16 cellular contexts compared by ENCODE assay signal in the genomic region with DNA sequence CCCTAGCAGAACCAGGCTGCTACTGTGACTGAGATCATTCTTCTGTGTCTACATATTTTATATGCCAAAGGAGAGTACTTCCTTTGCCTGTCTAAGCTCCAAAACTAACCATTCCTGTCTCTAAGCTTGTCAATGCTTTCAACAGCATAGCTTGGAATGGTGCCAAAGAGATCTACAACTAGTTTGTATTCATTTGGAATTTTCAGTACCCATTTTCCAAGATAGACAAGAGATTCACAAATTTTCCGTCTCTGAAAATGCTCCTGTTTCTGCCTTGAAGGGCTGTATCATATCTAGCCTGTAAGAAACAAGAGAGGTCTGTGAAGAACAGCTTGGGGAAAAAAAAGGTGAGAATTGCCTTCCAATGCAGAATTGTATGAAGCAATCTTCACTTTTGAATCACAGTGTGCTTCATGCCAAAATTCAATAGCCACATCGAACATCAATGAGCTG.
DNase-seq lines count a peak whose midpoint lies in the region; ATAC-seq and TF ChIP-seq lines count a peak whose summit lies in the region.
"Had no signal": no experiment of that assay in that cellular context is flagged by ENCODE, and none has a peak within 500 bp of the region (broad histone marks: within the 10 kb centered on the region; RNA-seq: fewer than 3 reads in every experiment).

No MANE protein-coding gene starts in this region.

- H4K20me1 ChIP-seq in mammary epithelial cell (ENCODE audit: insufficient read depth, low read length), result no peaks in the 10 kb centered on the region

- TF ChIP-seq CTCF in mammary epithelial cell (conservative IDR thresholded peaks at IDR 0.05 in 1 of 2, IDR thresholded peaks at IDR 0.05 in 1 of 2; ENCODE audit: extremely low read depth in 1 of 2, insufficient read depth in 1 of 2, low read depth in 1 of 2, low read length in 2 of 2) (no peak), dorsolateral prefrontal cortex (IDR thresholded peaks at IDR 0.05 in 54 of 56, conservative IDR thresholded peaks at IDR 0.05 in 2 of 56; ENCODE audit: low read depth in 1 of 56, partially characterized antibody in 56 of 56) (no peak)

- WGBS in mammary epithelial cell (ENCODE audit: low coverage, missing lambda C conversion rate), result 0% methylated on average over 2 of the region's 2 CpGs

- peak overlapping the region; percentile 53 for H3K9ac ChIP-seq in mammary epithelial cell (ENCODE audit: insufficient read depth, low read length)

- no peaks in the 10 kb centered on the region for H3K27me3 ChIP-seq in ACC112 (ENCODE audit: insufficient read depth, low read length)
- H3K27me3 ChIP-seq in mammary epithelial cell (ENCODE audit: insufficient read depth, low read length), result no peaks in the 10 kb centered on the region
- H3K27me3 ChIP-seq in MG63, result no peaks in the 10 kb centered on the region
- no peaks in the 10 kb centered on the region for H3K27me3 ChIP-seq in dorsolateral prefrontal cortex

- TF ChIP-seq RAD21 in Ishikawa (IDR thresholded peaks at IDR 0.05; ENCODE audit: low read depth), result no peak

- BruUV-seq in mammary epithelial cell (replicated peaks; lab: Mats Ljungman, UMichigan), result no TSS peak

- ATAC-seq in HG03045 (IDR thresholded peaks at IDR 0.05; ENCODE audit: unreplicated experiment), result no peak
- ATAC-seq: activated CD4-positive, alpha-beta T cell treated with anti-CD3 and anti-CD28 coated beads for 36 hours; T-helper 17 cell had no signal

- H3K4me1 ChIP-seq in ACC112 (ENCODE audit: control insufficient read depth, insufficient read depth, low read length, unreplicated experiment), result peaks cover 21% of the 10 kb centered on the region
- H3K4me1 ChIP-seq in mammary epithelial cell (ENCODE audit: insufficient read depth, low read length), result peaks cover 24% of the 10 kb centered on the region

- H3K79me2 ChIP-seq in ACC112 (ENCODE audit: control insufficient read depth, insufficient read depth, low read length, unreplicated experiment) (no peaks in the 10 kb centered on the region), mammary epithelial cell (ENCODE audit: insufficient read depth, low read length) (no peaks in the 10 kb centered on the region)

- H2AFZ ChIP-seq in ACC112 (ENCODE audit: low read length, unreplicated experiment), result no peak overlapping the region
- no peak overlapping the region for H2AFZ ChIP-seq in mammary epithelial cell (ENCODE audit: low read depth, low read length)

- no peaks in the 10 kb centered on the region for H3K9me3 ChIP-seq in mammary epithelial cell (replicated peaks; ENCODE audit: insufficient read depth, low read length)
- peaks cover 21% of the 10 kb centered on the region for H3K9me3 ChIP-seq in MG63

- H3K4me3 ChIP-seq in ACC112 (ENCODE audit: low read depth, low read length) (no peak overlapping the region), mammary epithelial cell (replicated peaks in 1 of 3; ENCODE audit: insufficient read depth in 1 of 3, low read depth in 2 of 3, low read length in 3 of 3) (no peak overlapping the region), MG63 (no peak overlapping the region), dorsolateral prefrontal cortex (no peak overlapping the region)
- H3K4me3 ChIP-seq: thoracic aorta had no signal

- CTCF ChIA-PET in mammary epithelial cell (lab: Charles Lee; ENCODE audit: low non-redundant PET), result interaction anchor here (0.5 kb wide), 1 partner anchor 141 kb away, joined by 4 read pairs; no protein-coding TSS in a partner anchor

- H3K4me2 ChIP-seq in mammary epithelial cell (ENCODE audit: insufficient read depth, low read depth, low read length), result peak overlapping the region; percentile 41

- H3K27ac ChIP-seq in ACC112 (ENCODE audit: low read depth, low read length) (peak overlapping the region; percentile 50), mammary epithelial cell (ENCODE audit: insufficient read depth, low read depth, low read length) (peak overlapping the region; percentile 86), caudate nucleus (ENCODE audit: low read depth, low read length) (no peak overlapping the region), dorsolateral prefrontal cortex (peak overlapping the region in 1 of 59 donors; percentile 29)
- H3K27ac ChIP-seq: thoracic aorta had no signal

- intact Hi-C loops in mammary epithelial cell (cut with micrococcal nuclease) (loop anchor here (2.0 kb wide), 1 partner anchor 72 kb away; no protein-coding TSS in a partner anchor), dorsolateral prefrontal cortex (cut with DNase I) (no loop called here)

- peak; percentile 82 for DNase-seq in mammary epithelial cell
- DNase-seq in iris pigment epithelial cell (ENCODE audit: low read depth), result peak; percentile 52
- no peak for DNase-seq in MG63
- DNase-seq in caudate nucleus (lab: John Stamatoyannopoulos, UW), result no peak
- no peak for DNase-seq in dorsolateral prefrontal cortex
- DNase-seq: activated CD4-positive, alpha-beta T cell treated with anti-CD3 and anti-CD28 coated beads for 36 hours; activated naive CD8-positive, alpha-beta T cell treated with anti-CD3 and anti-CD28 coated beads, Interleukin-2, amount 10 ng/mL, durations not matched to agents 7 days and 5 days; activated T-cell treated with anti-CD3 and anti-CD28 coated beads, Interleukin-2, amount 50 U/mL, for 1 hour; cortex of kidney; NCI-H446; posterior cingulate gyrus; T-helper 17 cell had no signal

- dilution Hi-C loops in mammary epithelial cell (cut with HindIII; ENCODE audit: low sequenced_read_pairs), result loop anchor here (25.0 kb wide), 1 partner anchor 645 kb away; a partner anchor contains a TSS

- peak; percentile 59 for TF ChIP-seq EP300 in Ishikawa (IDR thresholded peaks at IDR 0.05; ENCODE audit: borderline replicate concordance)

- no peaks in the 10 kb centered on the region for H3K36me3 ChIP-seq in ACC112 (ENCODE audit: insufficient read depth, low read length)
- H3K36me3 ChIP-seq in mammary epithelial cell (ENCODE audit: insufficient read depth, low read length), result no peaks in the 10 kb centered on the region
- peaks cover 6% of the 10 kb centered on the region for H3K36me3 ChIP-seq in MG63
- H3K36me3 ChIP-seq: thoracic aorta had no signal

- in situ Hi-C loops in mammary epithelial cell (cut with MboI; ENCODE audit: low sequenced_read_pairs in 2 of 2), result no loop called here

TF ChIP-seq in Ishikawa, 13 proteins besides CTCF, POLR2A, EP300 and RAD21:
- TF ChIP-seq EGR1 (IDR thresholded peaks at IDR 0.05), result no peak
- peak; percentile 74 for TF ChIP-seq CEBPB (IDR thresholded peaks at IDR 0.05)
- TF ChIP-seq, protein P1, sequence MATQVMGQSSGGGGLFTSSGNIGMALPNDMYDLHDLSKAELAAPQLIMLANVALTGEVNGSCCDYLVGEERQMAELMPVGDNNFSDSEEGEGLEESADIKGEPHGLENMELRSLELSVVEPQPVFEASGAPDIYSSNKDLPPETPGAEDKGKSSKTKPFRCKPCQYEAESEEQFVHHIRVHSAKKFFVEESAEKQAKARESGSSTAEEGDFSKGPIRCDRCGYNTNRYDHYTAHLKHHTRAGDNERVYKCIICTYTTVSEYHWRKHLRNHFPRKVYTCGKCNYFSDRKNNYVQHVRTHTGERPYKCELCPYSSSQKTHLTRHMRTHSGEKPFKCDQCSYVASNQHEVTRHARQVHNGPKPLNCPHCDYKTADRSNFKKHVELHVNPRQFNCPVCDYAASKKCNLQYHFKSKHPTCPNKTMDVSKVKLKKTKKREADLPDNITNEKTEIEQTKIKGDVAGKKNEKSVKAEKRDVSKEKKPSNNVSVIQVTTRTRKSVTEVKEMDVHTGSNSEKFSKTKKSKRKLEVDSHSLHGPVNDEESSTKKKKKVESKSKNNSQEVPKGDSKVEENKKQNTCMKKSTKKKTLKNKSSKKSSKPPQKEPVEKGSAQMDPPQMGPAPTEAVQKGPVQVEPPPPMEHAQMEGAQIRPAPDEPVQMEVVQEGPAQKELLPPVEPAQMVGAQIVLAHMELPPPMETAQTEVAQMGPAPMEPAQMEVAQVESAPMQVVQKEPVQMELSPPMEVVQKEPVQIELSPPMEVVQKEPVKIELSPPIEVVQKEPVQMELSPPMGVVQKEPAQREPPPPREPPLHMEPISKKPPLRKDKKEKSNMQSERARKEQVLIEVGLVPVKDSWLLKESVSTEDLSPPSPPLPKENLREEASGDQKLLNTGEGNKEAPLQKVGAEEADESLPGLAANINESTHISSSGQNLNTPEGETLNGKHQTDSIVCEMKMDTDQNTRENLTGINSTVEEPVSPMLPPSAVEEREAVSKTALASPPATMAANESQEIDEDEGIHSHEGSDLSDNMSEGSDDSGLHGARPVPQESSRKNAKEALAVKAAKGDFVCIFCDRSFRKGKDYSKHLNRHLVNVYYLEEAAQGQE (IDR thresholded peaks at IDR 0.05; ENCODE audit: low read depth), result no peak
- peak; percentile 51; the same call in 1 of the 2 replicates for TF ChIP-seq FOXM1 (IDR thresholded peaks at IDR 0.05; ENCODE audit: borderline replicate concordance, low read depth)
- TF ChIP-seq NFIC (IDR thresholded peaks at IDR 0.05), result peak; percentile 85
- TF ChIP-seq, protein P2, sequence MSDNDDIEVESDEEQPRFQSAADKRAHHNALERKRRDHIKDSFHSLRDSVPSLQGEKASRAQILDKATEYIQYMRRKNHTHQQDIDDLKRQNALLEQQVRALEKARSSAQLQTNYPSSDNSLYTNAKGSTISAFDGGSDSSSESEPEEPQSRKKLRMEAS (IDR thresholded peaks at IDR 0.05), result 0 out of 2 replicates have a peak, but pooled peaks have one; percentile 39
- TF ChIP-seq TCF12 (IDR thresholded peaks at IDR 0.05; ENCODE audit: low read depth), result 0 out of 2 replicates have a peak, but pooled peaks have one; percentile 21

Comparison
In these comparisons a context has a peak if more than half of its experiments do, and no peak if none do; other contexts are left out.
1. DNase-seq: peak in mammary epithelial cell (single experiment) and iris pigment epithelial cell (single experiment); none in MG63 (single experiment), caudate nucleus (0 of 61) and dorsolateral prefrontal cortex (0 of 10).